ENCODE assay signal across 17 cellular contexts in the genomic region with DNA sequence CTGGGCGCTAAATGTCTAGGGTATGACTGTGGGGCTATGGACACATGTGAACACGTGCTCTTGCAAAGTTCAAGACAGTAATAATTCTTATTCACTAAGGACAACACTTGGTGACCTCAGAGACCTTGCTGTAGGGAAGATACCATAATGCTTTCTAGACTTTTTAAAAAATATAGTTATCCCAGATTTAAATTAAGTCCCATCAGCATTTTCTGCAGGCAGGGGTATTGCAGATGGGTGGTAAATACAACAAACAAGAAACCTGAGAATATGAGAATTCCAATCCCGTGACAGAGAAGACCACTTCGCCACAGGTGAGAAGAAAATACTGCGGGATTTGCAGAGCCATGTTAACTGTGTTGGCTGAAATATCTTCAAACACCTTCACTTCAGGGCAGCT.
DNase-seq lines count a peak whose midpoint lies in the region; ATAC-seq, FAIRE-seq and TF ChIP-seq lines count a peak whose summit lies in the region.
"Had no signal": no experiment of that assay in that cellular context is flagged by ENCODE, and none has a peak within 500 bp of the region (broad histone marks: within the 10 kb centered on the region; RNA-seq: fewer than 3 reads in every experiment).

No MANE protein-coding gene starts in this region.

- CTCF ChIA-PET in A549 (lab: Yijun Ruan, JAX) = interaction anchor here (0.6 to 1.8 kb wide), 2 partner anchors 14 to 263 kb away, joined by 5 to 6 read pairs; no protein-coding TSS in a partner anchor
- CTCF ChIA-PET in K562 (lab: Yijun Ruan, JAX; ENCODE audit: low intra/inter-chr PET ratio) = no interaction called here

- FAIRE-seq in A549 (lab: Jason Lieb, UNC) (no peak), K562 (lab: Jason Lieb, UNC) (no peak)
- FAIRE-seq: GM12892 had no signal

- H3K9me1 ChIP-seq in K562 (ENCODE audit: control insufficient read depth, insufficient read depth, low read length) = no peaks in the 10 kb centered on the region

- no peak overlapping the region for H3K56ac ChIP-seq in H9 (ENCODE audit: insufficient read length, low read depth, low read length)

- in situ Hi-C loops in K562 (cut with MboI) = no loop called here

- DNase-seq in A549 (ENCODE audit: low read depth in 1 of 2, low spot score in 1 of 2) (no peak), H9 (no peak), K562 (ENCODE audit: extremely low read depth in 1 of 4, low spot score in 3 of 4) (no peak), osteoblast (ENCODE audit: insufficient read length, low spot score, missing footprints) (peak; percentile 57), coronary artery (ENCODE audit: low spot score) (no peak)
- no peak for DNase-seq in activated T-helper 1 cell treated with anti-CD3 and anti-CD28 coated beads, Interleukin-12 subunit alpha, Interleukin-12 subunit beta, Interleukin-2, Interleukin-4 antibody, amounts not matched to agents 30 ng/mL and 10 ng/mL and 1 ng/mL, durations not matched to agents 14 hours and 24 hours and 36 hours (ENCODE audit: low spot score)
- DNase-seq: 8988T; C1 segment of cervical spinal cord; Calu3; CD4-positive, alpha-beta memory T cell; COR-L47; DMS53; DMS79 treated with DMSO at 0.1 percent for 48 hours; HFFc6 had no signal

- H3K27ac ChIP-seq in A549 (no peak overlapping the region), H9 (ENCODE audit: insufficient read length, low read depth, low read length) (no peak overlapping the region), K562 (ENCODE audit: extremely low read depth, low read depth, low read length) (no peak overlapping the region), osteoblast (ENCODE audit: low read depth, low read length) (no peak overlapping the region), coronary artery (no peak overlapping the region)

- no peak overlapping the region for H2BK12ac ChIP-seq in H9 (ENCODE audit: insufficient read length, low read depth, low read length)

- TF ChIP-seq RAD21 in A549 (conservative IDR thresholded peaks at IDR 0.05 in 1 of 2, IDR thresholded peaks at IDR 0.05 in 1 of 2) = no peak
- no peak for TF ChIP-seq RAD21 in K562 (CRISPR knock-in tag; conservative IDR thresholded peaks at IDR 0.05 in 1 of 2, IDR thresholded peaks at IDR 0.05 in 1 of 2)

- H2BK20ac ChIP-seq in H9 (ENCODE audit: low read depth, low read length, poor library complexity, severe bottlenecking) = no peak overlapping the region

- no peak overlapping the region for H4K91ac ChIP-seq in H9 (ENCODE audit: insufficient read length, low read depth, low read length)

- TF ChIP-seq CTCF in A549 (IDR thresholded peaks at IDR 0.05) (no peak), H9 (conservative IDR thresholded peaks at IDR 0.05) (no peak), K562 (IDR thresholded peaks at IDR 0.05 in 2 of 3, conservative IDR thresholded peaks at IDR 0.05 in 1 of 3; ENCODE audit: insufficient read depth in 2 of 3, low read depth in 1 of 3, low read length in 3 of 3) (no peak), osteoblast (IDR thresholded peaks at IDR 0.05; ENCODE audit: extremely low read depth, low read depth, low read length) (no peak), coronary artery (IDR thresholded peaks at IDR 0.05) (no peak)

- intact Hi-C loops in K562 (cut with micrococcal nuclease) = no loop called here
- intact Hi-C loops in activated T-helper 1 cell treated with anti-CD3 and anti-CD28 coated beads, Interleukin-12 subunit alpha, Interleukin-12 subunit beta, Interleukin-2, Interleukin-4 antibody, amounts not matched to agents 30 ng/mL and 10 ng/mL and 1 ng/mL, durations not matched to agents 14 hours and 24 hours and 36 hours (cut with micrococcal nuclease) = no loop called here

- H2AFZ ChIP-seq in H9 (ENCODE audit: low read length) (no peak overlapping the region), K562 (ENCODE audit: low read depth, low read length) (no peak overlapping the region), osteoblast (ENCODE audit: low read length) (no peak overlapping the region)

- H3K27ac Mint-ChIP-seq in H9 = peak overlapping the region in 2 of 3 experiments; percentile 5 to 63; a peak in 3 of 7 replicates
- H3K27ac Mint-ChIP-seq in activated T-helper 1 cell treated with anti-CD3 and anti-CD28 coated beads, Interleukin-12 subunit alpha, Interleukin-12 subunit beta, Interleukin-2, Interleukin-4 antibody, amounts not matched to agents 30 ng/mL and 10 ng/mL and 1 ng/mL, durations not matched to agents 14 hours and 24 hours and 36 hours = no peak overlapping the region
- H3K27ac Mint-ChIP-seq: CD4-positive, alpha-beta memory T cell; HFFc6 had no signal

- H3K18ac ChIP-seq in H9 (ENCODE audit: insufficient read length, low read depth, low read length) = no peak overlapping the region

- H2AK5ac ChIP-seq in H9 (ENCODE audit: insufficient read length, low read length) = no peak overlapping the region

- TF ChIP-seq EP300 in A549 (IDR thresholded peaks at IDR 0.05) = no peak
- TF ChIP-seq EP300 in K562 (IDR thresholded peaks at IDR 0.05; ENCODE audit: low read length) = no peak

- H3K23ac ChIP-seq in H9 (ENCODE audit: insufficient read length, low read depth, low read length) = no peak overlapping the region

- H3K4me2 ChIP-seq in A549 (no peak overlapping the region), H9 (ENCODE audit: insufficient read depth, insufficient read length, low read length) (no peak overlapping the region), K562 (ENCODE audit: insufficient read depth, low read length) (no peak overlapping the region), osteoblast (ENCODE audit: insufficient read depth, low read length) (no peak overlapping the region)

- H3K79me1 ChIP-seq in H9 (ENCODE audit: insufficient read depth, low read depth, low read length, poor library complexity, severe bottlenecking) = no peaks in the 10 kb centered on the region

- H3K79me2 ChIP-seq in H9 (ENCODE audit: insufficient read depth, low read length) (no peaks in the 10 kb centered on the region), K562 (ENCODE audit: control insufficient read depth, insufficient read depth, low read length) (no peaks in the 10 kb centered on the region), osteoblast (ENCODE audit: insufficient read depth, low read length) (no peaks in the 10 kb centered on the region)

- H3K4me1 Mint-ChIP-seq in H9 = peaks cover 32 to 38% of the 10 kb centered on the region in 2 experiments
- H3K4me1 Mint-ChIP-seq in activated T-helper 1 cell treated with anti-CD3 and anti-CD28 coated beads, Interleukin-12 subunit alpha, Interleukin-12 subunit beta, Interleukin-2, Interleukin-4 antibody, amounts not matched to agents 30 ng/mL and 10 ng/mL and 1 ng/mL, durations not matched to agents 14 hours and 24 hours and 36 hours (ENCODE audit: low read depth) = no peaks in the 10 kb centered on the region
- H3K4me1 Mint-ChIP-seq: CD4-positive, alpha-beta memory T cell had no signal

- H3K9ac ChIP-seq in H9 (ENCODE audit: extremely low read depth, insufficient read length, low read length) (no peak overlapping the region), K562 (ENCODE audit: insufficient read depth in 1 of 2, low read depth in 2 of 2, low read length in 2 of 2) (no peak overlapping the region)

- BruUV-seq in K562 (replicated peaks; lab: Mats Ljungman, UMichigan) = no TSS peak

- H3K9me3 ChIP-seq in A549 (no peaks in the 10 kb centered on the region), H9 (ENCODE audit: control insufficient read depth, low read depth, low read length) (no peaks in the 10 kb centered on the region), K562 (replicated peaks; ENCODE audit: control insufficient read depth, insufficient read depth, low read depth, low read length) (no peaks in the 10 kb centered on the region), osteoblast (ENCODE audit: low read depth, low read length) (no peaks in the 10 kb centered on the region)
- H3K9me3 ChIP-seq: HAP-1 had no signal

- no peak overlapping the region for H4K5ac ChIP-seq in H9 (ENCODE audit: insufficient read length, low read depth, low read length)

- H3K4me3 ChIP-seq in A549 = no peak overlapping the region
- H3K4me3 ChIP-seq in K562 = no peak overlapping the region
- no peak overlapping the region for H3K4me3 ChIP-seq in osteoblast (ENCODE audit: insufficient read depth, low read length)
- no peak overlapping the region for H3K4me3 ChIP-seq in coronary artery
- H3K4me3 ChIP-seq: HAP-1 had no signal

- no peak overlapping the region for H2BK5ac ChIP-seq in H9 (ENCODE audit: insufficient read length, low read length)

- H3T11ph ChIP-seq in H9 (ENCODE audit: low read length) = no peak overlapping the region

- ATAC-seq in A549 (no peak), K562 (no peak), HG02623 (IDR thresholded peaks at IDR 0.05; ENCODE audit: unreplicated experiment) (no peak)

- H3K4me1 ChIP-seq in A549 (no peaks in the 10 kb centered on the region), H9 (ENCODE audit: insufficient read depth, low read length) (peaks cover 3% of the 10 kb centered on the region; the same call in 1 of the 2 replicates), K562 (replicated peaks in 1 of 2; ENCODE audit: control insufficient read depth in 2 of 2, insufficient read depth in 2 of 2, low read length in 2 of 2) (no peaks in the 10 kb centered on the region), osteoblast (ENCODE audit: insufficient read depth, low read length) (no peaks in the 10 kb centered on the region)

- no peak overlapping the region for H2BK15ac ChIP-seq in H9 (ENCODE audit: low read depth, low read length)

- H3K27me3 ChIP-seq in H9 (ENCODE audit: insufficient read depth, low read length) (no peaks in the 10 kb centered on the region), K562 (ENCODE audit: control insufficient read depth in 2 of 2, insufficient read depth in 2 of 2, low read length in 2 of 2) (peaks cover 4 to 33% of the 10 kb centered on the region in 2 experiments; a peak in 4 of 5 replicates), osteoblast (ENCODE audit: insufficient read depth, low read length) (peaks cover 11% of the 10 kb centered on the region)

- WGBS in A549 (ENCODE audit: missing lambda C conversion rate) = 63% methylated on average over 5 of the region's 5 CpGs
- WGBS in H9 (ENCODE audit: extremely low coverage, insufficient read length, low lambda C conversion rate) = no CpG with 5 or more reads among the region's 5 CpGs
- WGBS in K562 (ENCODE audit: insufficient coverage, low coverage, missing lambda C conversion rate) = 0% methylated on average over 5 of the region's 5 CpGs

- no peaks in the 10 kb centered on the region; a peak in 1 of 5 replicates for H3K9me3 Mint-ChIP-seq in H9
- no peaks in the 10 kb centered on the region for H3K9me3 Mint-ChIP-seq in activated T-helper 1 cell treated with anti-CD3 and anti-CD28 coated beads, Interleukin-12 subunit alpha, Interleukin-12 subunit beta, Interleukin-2, Interleukin-4 antibody, amounts not matched to agents 30 ng/mL and 10 ng/mL and 1 ng/mL, durations not matched to agents 14 hours and 24 hours and 36 hours
- H3K9me3 Mint-ChIP-seq: CD4-positive, alpha-beta memory T cell; HFFc6 had no signal

- H4K20me1 ChIP-seq in H9 (ENCODE audit: control insufficient read depth, insufficient read depth, insufficient read length) = no peaks in the 10 kb centered on the region
- H4K20me1 ChIP-seq in K562 (replicated peaks; ENCODE audit: control insufficient read depth, insufficient read depth, low read length) = no peaks in the 10 kb centered on the region
- H4K20me1 ChIP-seq in osteoblast (ENCODE audit: insufficient read depth, low read length) = no peaks in the 10 kb centered on the region

- H3K4ac ChIP-seq in H9 (ENCODE audit: low read depth, low read length) = no peak overlapping the region

- POLR2A ChIA-PET in A549 (lab: Yijun Ruan, JAX) (no interaction called here), K562 (lab: Yijun Ruan, JAX) (no interaction called here)

- no peaks in the 10 kb centered on the region for H3K27me3 Mint-ChIP-seq in H9 (ENCODE audit: low read depth)
- peaks cover 2% of the 10 kb centered on the region for H3K27me3 Mint-ChIP-seq in activated T-helper 1 cell treated with anti-CD3 and anti-CD28 coated beads, Interleukin-12 subunit alpha, Interleukin-12 subunit beta, Interleukin-2, Interleukin-4 antibody, amounts not matched to agents 30 ng/mL and 10 ng/mL and 1 ng/mL, durations not matched to agents 14 hours and 24 hours and 36 hours (ENCODE audit: insufficient read depth)

- H3K36me3 ChIP-seq in K562 (ENCODE audit: control insufficient read depth, insufficient read depth, low read length) (no peaks in the 10 kb centered on the region), osteoblast (ENCODE audit: insufficient read depth, low read length) (no peaks in the 10 kb centered on the region)
- H3K36me3 ChIP-seq: HAP-1 had no signal

- H3K23me2 ChIP-seq in H9 (ENCODE audit: insufficient read length, low read depth, low read length, poor library complexity, severe bottlenecking) = no peaks in the 10 kb centered on the region

- no peaks in the 10 kb centered on the region; a peak in 1 of 7 replicates for H3K36me3 Mint-ChIP-seq in H9 (ENCODE audit: insufficient read depth in 1 of 3, low read depth in 3 of 3)
- no peaks in the 10 kb centered on the region for H3K36me3 Mint-ChIP-seq in activated T-helper 1 cell treated with anti-CD3 and anti-CD28 coated beads, Interleukin-12 subunit alpha, Interleukin-12 subunit beta, Interleukin-2, Interleukin-4 antibody, amounts not matched to agents 30 ng/mL and 10 ng/mL and 1 ng/mL, durations not matched to agents 14 hours and 24 hours and 36 hours (ENCODE audit: low read depth)
- H3K36me3 Mint-ChIP-seq: CD4-positive, alpha-beta memory T cell had no signal

- TF ChIP-seq POLR2A in A549 (IDR thresholded peaks at IDR 0.05; ENCODE audit: low read length) (no peak), K562 (conservative IDR thresholded peaks at IDR 0.05) (no peak)

- no peak overlapping the region for H2BK120ac ChIP-seq in H9 (ENCODE audit: low read depth, low read length, poor library complexity, severe bottlenecking)

- H3K14ac ChIP-seq in H9 (ENCODE audit: insufficient read depth, low read length) = no peak overlapping the region

- H3K4me3 Mint-ChIP-seq in H9 = no peak overlapping the region
- H3K4me3 Mint-ChIP-seq in activated T-helper 1 cell treated with anti-CD3 and anti-CD28 coated beads, Interleukin-12 subunit alpha, Interleukin-12 subunit beta, Interleukin-2, Interleukin-4 antibody, amounts not matched to agents 30 ng/mL and 10 ng/mL and 1 ng/mL, durations not matched to agents 14 hours and 24 hours and 36 hours = no peak overlapping the region
- H3K4me3 Mint-ChIP-seq: CD4-positive, alpha-beta memory T cell; HFFc6 had no signal

- no peak overlapping the region for H4K8ac ChIP-seq in H9 (replicated peaks; ENCODE audit: insufficient read length, low read depth, low read length)

Comparison
In these comparisons a context has a peak if more than half of its experiments do, and no peak if none do; other contexts are left out.
1. Of the 35 proteins assayed by ChIP-seq in both K562 and A549: peak only in K562: none; only in A549: MAFK; in both: none; in neither: 34.